Comparison of ENCODE assay signal across 1 cellular context in the genomic region with DNA sequence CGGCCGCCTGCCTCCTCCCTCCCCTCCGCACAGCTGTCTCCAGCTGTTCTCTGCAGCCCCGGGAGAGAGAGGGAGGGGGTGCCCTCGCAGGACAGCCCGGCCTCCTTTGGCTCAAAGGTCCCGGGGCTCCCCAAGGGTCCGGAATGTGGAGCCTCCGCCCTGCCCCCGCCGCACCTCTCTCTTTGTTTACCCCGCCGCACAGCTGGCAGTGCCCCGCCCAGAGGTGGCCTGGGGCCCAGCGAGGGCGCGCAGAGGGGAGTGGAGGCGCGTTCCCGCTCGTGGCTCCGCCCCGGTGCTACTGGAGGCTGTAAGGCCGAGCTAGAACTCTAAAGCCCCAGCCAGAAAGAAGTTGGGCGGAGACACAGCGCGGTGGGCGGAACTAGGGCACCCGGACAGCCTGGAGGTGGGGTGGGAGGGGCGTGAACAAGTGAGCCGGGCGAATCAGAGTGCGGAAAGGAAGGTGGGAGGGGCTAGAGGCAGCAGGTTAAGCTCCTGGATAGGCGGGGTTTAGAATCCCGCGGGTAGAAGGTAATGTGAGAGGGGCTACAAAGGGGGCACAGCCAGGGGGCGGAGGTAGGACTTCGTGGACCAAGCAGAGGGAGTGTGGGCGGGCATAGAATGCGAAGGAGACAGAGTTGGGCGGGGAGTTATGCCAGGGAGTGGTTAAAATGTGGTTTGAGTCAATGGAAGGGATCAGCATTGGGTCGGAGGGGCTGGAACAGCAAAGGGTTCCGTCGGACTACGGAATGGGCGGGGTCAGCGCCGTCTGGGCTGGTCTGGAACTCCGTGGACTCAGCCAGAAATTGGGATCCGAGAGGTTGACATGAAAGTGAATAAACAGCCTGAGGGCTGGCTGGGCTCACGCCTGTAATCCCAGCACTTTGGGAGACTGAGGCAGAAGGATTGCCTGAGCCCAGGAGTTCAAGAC.
TF ChIP-seq lines count a peak whose summit lies in the region.

No MANE protein-coding gene starts in this region.

TF ChIP-seq in HepG2, 621 proteins besides CTCF, POLR2A, EP300 and RAD21 (continued from another document and continues in another):
- TF ChIP-seq ZSCAN29 (CRISPR knock-in tag; conservative IDR thresholded peaks at IDR 0.05) (0 out of 2 replicates have a peak, but pooled peaks have one; percentile 52), AGO1 (IDR thresholded peaks at IDR 0.05; ENCODE audit: low read depth, low read length, poor library complexity, severe bottlenecking) (peak; percentile 78), NFKB2 (CRISPR knock-in tag; IDR thresholded peaks at IDR 0.05; ENCODE audit: borderline replicate concordance) (peak; percentile 78; the same call in 1 of the 2 replicates), ARNT (IDR thresholded peaks at IDR 0.05) (no peak), E2F2 (CRISPR knock-in tag; IDR thresholded peaks at IDR 0.05; ENCODE audit: borderline replicate concordance) (no peak), RFXAP (CRISPR knock-in tag; IDR thresholded peaks at IDR 0.05; ENCODE audit: borderline replicate concordance) (peak; percentile 77; the same call in 1 of the 2 replicates), KDM3A (CRISPR knock-in tag; IDR thresholded peaks at IDR 0.05; ENCODE audit: low read depth) (peak; percentile 86; the same call in 1 of the 2 replicates), ZC3H4 (CRISPR knock-in tag; IDR thresholded peaks at IDR 0.05; ENCODE audit: borderline replicate concordance) (no peak), CCDC6 (CRISPR knock-in tag; IDR thresholded peaks at IDR 0.05) (peak; percentile 64; the same call in 1 of the 2 replicates), HOXD1 (CRISPR knock-in tag; IDR thresholded peaks at IDR 0.05) (no peak), TEAD3 (CRISPR knock-in tag; optimal IDR thresholded peaks at IDR 0.05; ENCODE audit: borderline replicate concordance) (peak; percentile 97), SIN3B (IDR thresholded peaks at IDR 0.05; ENCODE audit: low read length) (peak; percentile 35; the same call in 1 of the 2 replicates), DZIP1 (CRISPR knock-in tag; IDR thresholded peaks at IDR 0.05) (0 out of 2 replicates have a peak, but pooled peaks have one; percentile 50), HNF4G (IDR thresholded peaks at IDR 0.05; ENCODE audit: borderline replicate concordance, low read depth, low read length) (peak; percentile 98), HNF4G (CRISPR knock-in tag; IDR thresholded peaks at IDR 0.05; ENCODE audit: borderline replicate concordance, low read depth) (peak; percentile 96), SMARCC2 (IDR thresholded peaks at IDR 0.05) (no peak), NONO (IDR thresholded peaks at IDR 0.05) (no peak), NONO (CRISPR knock-in tag; conservative IDR thresholded peaks at IDR 0.05) (peak; percentile 99), ZNF788 (CRISPR knock-in tag; IDR thresholded peaks at IDR 0.05; ENCODE audit: borderline replicate concordance) (peak; percentile 97; the same call in 1 of the 2 replicates), SNAPC2 (CRISPR knock-in tag; IDR thresholded peaks at IDR 0.05) (peak; percentile 16; the same call in 1 of the 2 replicates), GATAD1 (CRISPR knock-in tag; IDR thresholded peaks at IDR 0.05) (peak; percentile 75), ZNF891 (CRISPR knock-in tag; IDR thresholded peaks at IDR 0.05) (peak; percentile 67; the same call in 1 of the 2 replicates), SALL1 (CRISPR knock-in tag; IDR thresholded peaks at IDR 0.05) (peak; percentile 92), ZNF333 (CRISPR knock-in tag; IDR thresholded peaks at IDR 0.05; ENCODE audit: borderline replicate concordance) (peak; percentile 80; the same call in 1 of the 2 replicates), ZNF703 (CRISPR knock-in tag; IDR thresholded peaks at IDR 0.05; ENCODE audit: borderline replicate concordance) (peak; percentile 94), ZNF160 (CRISPR knock-in tag; IDR thresholded peaks at IDR 0.05) (0 out of 2 replicates have a peak, but pooled peaks have one; percentile 48), IRF2 (CRISPR knock-in tag; IDR thresholded peaks at IDR 0.05) (peak; percentile 69; the same call in 1 of the 2 replicates), REXO4 (CRISPR knock-in tag; IDR thresholded peaks at IDR 0.05; ENCODE audit: borderline replicate concordance) (no peak), SKI (IDR thresholded peaks at IDR 0.05; ENCODE audit: partially characterized antibody) (peak; percentile 95), ZNF839 (CRISPR knock-in tag; IDR thresholded peaks at IDR 0.05; ENCODE audit: borderline replicate concordance) (0 out of 2 replicates have a peak, but pooled peaks have one; percentile 19), CHD2 (IDR thresholded peaks at IDR 0.05; ENCODE audit: low read depth, low read length) (no peak), FUBP1 (CRISPR knock-in tag; IDR thresholded peaks at IDR 0.05; ENCODE audit: borderline replicate concordance) (no peak), NFYB (CRISPR knock-in tag; IDR thresholded peaks at IDR 0.05) (peak; percentile 63), ZNF264 (CRISPR knock-in tag; IDR thresholded peaks at IDR 0.05) (0 out of 2 replicates have a peak, but pooled peaks have one; percentile 60), KDM5A (IDR thresholded peaks at IDR 0.05; ENCODE audit: borderline replicate concordance, low read length) (no peak; the same call in 1 of the 2 replicates), NR1H2 (CRISPR knock-in tag; IDR thresholded peaks at IDR 0.05; ENCODE audit: borderline replicate concordance, low read depth) (no peak; the same call in 1 of the 2 replicates), ZFP90 (CRISPR knock-in tag; IDR thresholded peaks at IDR 0.05; ENCODE audit: borderline replicate concordance) (peak; percentile 91; the same call in 1 of the 2 replicates), ZNF230 (CRISPR knock-in tag; IDR thresholded peaks at IDR 0.05) (no peak), KLF9 (CRISPR knock-in tag; IDR thresholded peaks at IDR 0.05; ENCODE audit: low read depth) (peak; percentile 72; the same call in 1 of the 2 replicates), NR2F6 (IDR thresholded peaks at IDR 0.05) (peak; percentile 69), NR2F6 (CRISPR knock-in tag; IDR thresholded peaks at IDR 0.05) (peak; percentile 93), FOXK2 (IDR thresholded peaks at IDR 0.05) (peak; percentile 80; the same call in 1 of the 2 replicates), CEBPG (CRISPR knock-in tag; IDR thresholded peaks at IDR 0.05) (peak; percentile 29; the same call in 1 of the 2 replicates), ZBTB3 (CRISPR knock-in tag; IDR thresholded peaks at IDR 0.05; ENCODE audit: borderline replicate concordance, low read depth) (peak; percentile 86; the same call in 1 of the 2 replicates), FOXP1 (IDR thresholded peaks at IDR 0.05) (peak; percentile 93), FOXP1 (CRISPR knock-in tag; IDR thresholded peaks at IDR 0.05) (peak; percentile 93), ZBTB7B (CRISPR knock-in tag; IDR thresholded peaks at IDR 0.05) (peak; percentile 92), KLF16 (CRISPR knock-in tag; IDR thresholded peaks at IDR 0.05) (peak in 1 of 2 experiments; percentile 92; a peak in 1 of 4 replicates), ZNF563 (CRISPR knock-in tag; IDR thresholded peaks at IDR 0.05) (peak; percentile 74; the same call in 1 of the 2 replicates), SRY (CRISPR knock-in tag; IDR thresholded peaks at IDR 0.05) (no peak; the same call in 1 of the 2 replicates)
- TF ChIP-seq, protein P1, sequence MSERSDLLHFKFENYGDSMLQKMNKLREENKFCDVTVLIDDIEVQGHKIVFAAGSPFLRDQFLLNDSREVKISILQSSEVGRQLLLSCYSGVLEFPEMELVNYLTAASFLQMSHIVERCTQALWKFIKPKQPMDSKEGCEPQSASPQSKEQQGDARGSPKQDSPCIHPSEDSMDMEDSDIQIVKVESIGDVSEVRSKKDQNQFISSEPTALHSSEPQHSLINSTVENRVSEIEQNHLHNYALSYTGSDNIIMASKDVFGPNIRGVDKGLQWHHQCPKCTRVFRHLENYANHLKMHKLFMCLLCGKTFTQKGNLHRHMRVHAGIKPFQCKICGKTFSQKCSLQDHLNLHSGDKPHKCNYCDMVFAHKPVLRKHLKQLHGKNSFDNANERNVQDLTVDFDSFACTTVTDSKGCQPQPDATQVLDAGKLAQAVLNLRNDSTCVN (CRISPR knock-in tag; IDR thresholded peaks at IDR 0.05; ENCODE audit: borderline replicate concordance) = peak; percentile 78; the same call in 1 of the 2 replicates
- TF ChIP-seq, protein P2, sequence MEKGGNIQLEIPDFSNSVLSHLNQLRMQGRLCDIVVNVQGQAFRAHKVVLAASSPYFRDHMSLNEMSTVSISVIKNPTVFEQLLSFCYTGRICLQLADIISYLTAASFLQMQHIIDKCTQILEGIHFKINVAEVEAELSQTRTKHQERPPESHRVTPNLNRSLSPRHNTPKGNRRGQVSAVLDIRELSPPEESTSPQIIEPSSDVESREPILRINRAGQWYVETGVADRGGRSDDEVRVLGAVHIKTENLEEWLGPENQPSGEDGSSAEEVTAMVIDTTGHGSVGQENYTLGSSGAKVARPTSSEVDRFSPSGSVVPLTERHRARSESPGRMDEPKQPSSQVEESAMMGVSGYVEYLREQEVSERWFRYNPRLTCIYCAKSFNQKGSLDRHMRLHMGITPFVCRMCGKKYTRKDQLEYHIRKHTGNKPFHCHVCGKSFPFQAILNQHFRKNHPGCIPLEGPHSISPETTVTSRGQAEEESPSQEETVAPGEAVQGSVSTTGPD (CRISPR knock-in tag; IDR thresholded peaks at IDR 0.05) = no peak
- TF ChIP-seq, protein P3, sequence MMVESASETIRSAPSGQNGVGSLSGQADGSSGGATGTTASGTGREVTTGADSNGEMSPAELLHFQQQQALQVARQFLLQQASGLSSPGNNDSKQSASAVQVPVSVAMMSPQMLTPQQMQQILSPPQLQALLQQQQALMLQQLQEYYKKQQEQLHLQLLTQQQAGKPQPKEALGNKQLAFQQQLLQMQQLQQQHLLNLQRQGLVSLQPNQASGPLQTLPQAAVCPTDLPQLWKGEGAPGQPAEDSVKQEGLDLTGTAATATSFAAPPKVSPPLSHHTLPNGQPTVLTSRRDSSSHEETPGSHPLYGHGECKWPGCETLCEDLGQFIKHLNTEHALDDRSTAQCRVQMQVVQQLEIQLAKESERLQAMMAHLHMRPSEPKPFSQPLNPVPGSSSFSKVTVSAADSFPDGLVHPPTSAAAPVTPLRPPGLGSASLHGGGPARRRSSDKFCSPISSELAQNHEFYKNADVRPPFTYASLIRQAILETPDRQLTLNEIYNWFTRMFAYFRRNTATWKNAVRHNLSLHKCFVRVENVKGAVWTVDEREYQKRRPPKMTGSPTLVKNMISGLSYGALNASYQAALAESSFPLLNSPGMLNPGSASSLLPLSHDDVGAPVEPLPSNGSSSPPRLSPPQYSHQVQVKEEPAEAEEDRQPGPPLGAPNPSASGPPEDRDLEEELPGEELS (CRISPR knock-in tag; IDR thresholded peaks at IDR 0.05) = peak; percentile 95
- TF ChIP-seq, protein P4, sequence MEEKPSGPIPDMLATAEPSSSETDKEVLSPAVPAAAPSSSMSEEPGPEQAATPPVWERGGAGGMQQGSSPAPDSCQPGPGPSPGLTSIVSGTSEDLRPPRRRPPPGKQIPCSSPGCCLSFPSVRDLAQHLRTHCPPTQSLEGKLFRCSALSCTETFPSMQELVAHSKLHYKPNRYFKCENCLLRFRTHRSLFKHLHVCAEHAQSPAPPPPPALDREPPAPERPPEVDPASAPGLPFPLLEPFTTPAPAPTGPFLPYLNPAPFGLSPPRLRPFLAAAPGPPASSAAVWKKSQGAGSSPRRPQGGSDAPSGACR (CRISPR knock-in tag; IDR thresholded peaks at IDR 0.05) = peak; percentile 88; the same call in 1 of the 2 replicates
